Comparison of ENCODE assay signal across 10 cellular contexts in genomic region chr10:7192831-7193348, GRCh38.
A peak's percentile ranks its signal among the peaks of the same experiment; 100 is the strongest.
DNase-seq lines count a peak whose midpoint lies in the region; ATAC-seq, FAIRE-seq and TF ChIP-seq lines count a peak whose summit lies in the region.
"Had no signal": no experiment of that assay in that cellular context is flagged by ENCODE, and none has a peak within 500 bp of the region (broad histone marks: within the 10 kb centered on the region; RNA-seq: fewer than 3 reads in every experiment).

No MANE protein-coding gene starts in this region.

- RAD21 ChIA-PET in GM12878 (lab: Charles Lee; ENCODE audit: unreplicated experiment): no interaction called here

- no TSS peak for BruUV-seq in GM12878 (replicated peaks; lab: Mats Ljungman, UMichigan)

- H3K4me3 ChIP-seq in GM12878 (no peak overlapping the region), brain microvascular endothelial cell (ENCODE audit: low read depth, low read length) (no peak overlapping the region)
- H3K4me3 ChIP-seq: K562 had no signal

- no peak overlapping the region for H3K4me2 ChIP-seq in GM12878 (ENCODE audit: control insufficient read depth, insufficient read depth)

- TF ChIP-seq RAD21 in GM12878 (IDR thresholded peaks at IDR 0.05; ENCODE audit: insufficient read depth, low read depth, low read length): no peak

- no peak for TF ChIP-seq EP300 in GM12878 (IDR thresholded peaks at IDR 0.05; ENCODE audit: borderline replicate concordance in 1 of 2, control insufficient read depth in 1 of 2, low read depth in 2 of 2, low read length in 2 of 2)

- H3K27ac ChIP-seq in GM12878 (ENCODE audit: control insufficient read depth, insufficient read depth) (peak overlapping the region; percentile 33), brain microvascular endothelial cell (no peak overlapping the region)

- DNase-seq in activated CD4-positive, alpha-beta T cell treated with anti-CD3 and anti-CD28 coated beads, Interleukin-2, amount 50 U/mL, for 48 hours: peak; percentile 53 to 67
- DNase-seq in GM12878 (ENCODE audit: low read depth, low spot score) (no peak), cerebellum (ENCODE audit: low spot score) (no peak), GM20000 (ENCODE audit: low spot score) (no peak), NCI-H1105 (lab: John Stamatoyannopoulos, UW) (no peak), brain microvascular endothelial cell (no peak)
- DNase-seq in stimulated activated CD8-positive, alpha-beta memory T cell treated with anti-CD3 and anti-CD28 coated beads, Interleukin-15, amount 100 ng/mL, for 1 hour (ENCODE audit: low read depth): peak; percentile 34
- DNase-seq: NCI-H526 had no signal

- TF ChIP-seq CTCF in GM12878 (IDR thresholded peaks at IDR 0.05 in 2 of 3, conservative IDR thresholded peaks at IDR 0.05 in 1 of 3; ENCODE audit: control insufficient read depth in 2 of 3, extremely low read depth in 1 of 3, insufficient read depth in 1 of 3, low read depth in 3 of 3, low read length in 3 of 3) (no peak), GM20000 (IDR thresholded peaks at IDR 0.05; ENCODE audit: extremely low read depth, missing control alignments) (no peak), brain microvascular endothelial cell (IDR thresholded peaks at IDR 0.05; ENCODE audit: low read depth, low read length, missing control alignments) (no peak)

- H4K20me1 ChIP-seq in GM12878 (ENCODE audit: control insufficient read depth, insufficient read depth): no peaks in the 10 kb centered on the region

- intact Hi-C loops in GM12878 (cut with micrococcal nuclease; ENCODE audit: unreplicated experiment): no loop called here

- H3K36me3 ChIP-seq in GM12878 (ENCODE audit: control insufficient read depth in 2 of 2, insufficient read depth in 2 of 2, low read length in 1 of 2): peaks cover 22 to 47% of the 10 kb centered on the region in 2 experiments
- no peaks in the 10 kb centered on the region for H3K36me3 ChIP-seq in brain microvascular endothelial cell (replicated peaks)

- H3K79me2 ChIP-seq in GM12878 (ENCODE audit: control insufficient read depth, insufficient read depth, low read length): no peaks in the 10 kb centered on the region

- no peak overlapping the region for H2AFZ ChIP-seq in GM12878 (ENCODE audit: control insufficient read depth, low read depth, low read length)

- H3K9ac ChIP-seq in GM12878 (ENCODE audit: control insufficient read depth, insufficient read depth, low read length): no peak overlapping the region

- 49% methylated on average over 10 of the region's 10 CpGs for WGBS in GM12878 (ENCODE audit: insufficient coverage, insufficient replicate concordance, low lambda C conversion rate, missing lambda C conversion rate)

- CTCF ChIA-PET in GM12878 (lab: Yijun Ruan, JAX): no interaction called here

- in situ Hi-C loops in GM12878 (cut with MboI): no loop called here
- in situ Hi-C loops in brain microvascular endothelial cell (cut with HindIII; ENCODE audit: low pct_ligation_motif_present, low sequenced_read_pairs): no loop called here

- H3K27me3 ChIP-seq in GM12878 (replicated peaks in 1 of 2; ENCODE audit: control insufficient read depth in 2 of 2, insufficient read depth in 2 of 2, low read length in 1 of 2): no peaks in the 10 kb centered on the region
- H3K27me3 ChIP-seq in brain microvascular endothelial cell (replicated peaks): no peaks in the 10 kb centered on the region

- H3K9me3 ChIP-seq in GM12878 (replicated peaks; ENCODE audit: control insufficient read depth, insufficient read depth, low read length): no peaks in the 10 kb centered on the region; the same call in 1 of the 3 replicates

- H3K4me1 ChIP-seq in GM12878 (ENCODE audit: control insufficient read depth, insufficient read depth, low read length): peaks cover 9% of the 10 kb centered on the region

- SMC1A ChIA-PET in GM12878 (lab: Charles Lee; ENCODE audit: uncharacterized antibody, unreplicated experiment): no interaction called here

- TF ChIP-seq POLR2A in GM12878 (IDR thresholded peaks at IDR 0.05; ENCODE audit: low read depth, low read length): no peak

- no peak for FAIRE-seq in GM12878 (lab: Jason Lieb, UNC)
- FAIRE-seq: K562 had no signal

- ATAC-seq in HG02642 (IDR thresholded peaks at IDR 0.05; ENCODE audit: poor library complexity, unreplicated experiment) (peak; percentile 50), GM12878 (peak; percentile 32; the same call in 2 of the 3 replicates)
- ATAC-seq: K562 had no signal

- POLR2A ChIA-PET in GM12878 (lab: Charles Lee): no interaction called here

TF ChIP-seq in GM12878, 131 proteins besides CTCF, POLR2A, EP300 and RAD21 (continues in another document):
- TF ChIP-seq RELA (IDR thresholded peaks at IDR 0.05; ENCODE audit: borderline replicate concordance, partially characterized antibody) (no peak), CEBPZ (IDR thresholded peaks at IDR 0.05; ENCODE audit: low read depth, low read length) (no peak), NBN (IDR thresholded peaks at IDR 0.05) (no peak), BHLHE40 (IDR thresholded peaks at IDR 0.05; ENCODE audit: borderline replicate concordance in 1 of 2, low read depth in 2 of 2, low read length in 1 of 2) (peak in 1 of 2 experiments; percentile 12; a peak in 1 of 4 replicates), ZNF687 (IDR thresholded peaks at IDR 0.05) (no peak), PML (IDR thresholded peaks at IDR 0.05; ENCODE audit: low read length) (no peak), ZZZ3 (IDR thresholded peaks at IDR 0.05; ENCODE audit: control insufficient read depth, insufficient read length, low read depth) (no peak), CHD1 (IDR thresholded peaks at IDR 0.05; ENCODE audit: low read depth, low read length) (no peak), IRF5 (IDR thresholded peaks at IDR 0.05; ENCODE audit: borderline replicate concordance) (no peak), CHD2 (IDR thresholded peaks at IDR 0.05; ENCODE audit: borderline replicate concordance, low read depth, low read length) (no peak), PAX5 (IDR thresholded peaks at IDR 0.05; ENCODE audit: borderline replicate concordance, low read depth, low read length) (0 out of 2 replicates have a peak, but pooled peaks have one; percentile 8), STAT1 (conservative IDR thresholded peaks at IDR 0.05) (no peak)

Comparison
In these comparisons a context has a peak if more than half of its experiments do, and no peak if none do; other contexts are left out.
1. DNase-seq: peak in activated CD4-positive, alpha-beta T cell treated with anti-CD3 and anti-CD28 coated beads, Interleukin-2, amount 50 U/mL, for 48 hours (2 of 2) and stimulated activated CD8-positive, alpha-beta memory T cell treated with anti-CD3 and anti-CD28 coated beads, Interleukin-15, amount 100 ng/mL, for 1 hour (single experiment); none in GM12878 (single experiment), cerebellum (single experiment), GM20000 (single experiment), NCI-H1105 (single experiment) and brain microvascular endothelial cell (single experiment).